Comparison of ENCODE assay signal across 8 cellular contexts in the genomic region with DNA sequence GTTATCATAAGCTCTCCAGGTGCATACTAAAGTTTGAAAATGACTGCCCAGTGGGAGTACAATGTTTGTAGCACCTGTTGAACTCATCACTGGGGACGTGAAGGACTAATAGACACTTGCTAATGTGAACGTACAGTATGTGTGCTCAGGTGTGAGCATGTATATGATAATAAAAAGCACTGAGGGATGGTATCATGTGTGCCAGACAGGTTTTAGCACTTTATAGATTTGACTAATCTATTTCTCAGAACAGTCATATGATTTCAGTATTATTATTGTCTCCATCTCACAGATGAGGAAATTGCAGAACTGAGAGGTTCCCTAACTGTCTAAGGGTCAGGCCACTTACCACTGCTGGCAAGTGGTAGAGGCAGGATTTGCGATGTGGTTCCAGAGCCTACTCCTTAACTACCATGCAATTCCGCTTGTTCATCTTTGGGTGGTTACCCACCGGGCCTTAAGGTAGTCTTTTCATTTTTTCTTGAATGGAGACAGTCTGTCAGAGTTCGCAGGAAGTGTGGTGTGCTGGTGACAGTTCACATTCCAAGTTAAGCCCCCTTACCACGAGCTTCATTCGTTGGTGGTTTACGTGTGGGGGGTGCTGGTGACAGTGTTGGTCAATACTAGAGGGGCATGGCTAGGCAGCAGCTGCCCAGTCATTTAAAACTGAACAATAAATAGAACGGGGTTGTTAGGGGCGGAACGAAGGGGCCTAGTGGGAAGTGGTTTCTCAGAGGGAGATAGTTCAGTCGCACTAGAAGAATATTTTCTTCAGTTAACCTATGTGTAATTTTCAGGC. TPM values are rescaled to one million over a fixed set of nuclear protein-coding genes. Genes with fewer than 3 reads are reported as not detected.
DNase-seq lines count a peak whose midpoint lies in the region; ATAC-seq, FAIRE-seq and TF ChIP-seq lines count a peak whose summit lies in the region.

No MANE protein-coding gene starts in this region.

- H3K9me3 Mint-ChIP-seq in activated CD4-positive, alpha-beta memory T cell treated with anti-CD3 and anti-CD28 coated beads for 36 hours: no peaks in the 10 kb centered on the region
- H3K9me3 Mint-ChIP-seq in activated CD4-positive, alpha-beta memory T cell treated with anti-CD3 and anti-CD28 coated beads, Interleukin-2, amount 10 ng/mL, durations not matched to agents 7 days and 5 days: no peaks in the 10 kb centered on the region
- H3K9me3 Mint-ChIP-seq in Caco-2 (ENCODE audit: unreplicated experiment): no peaks in the 10 kb centered on the region

- no peak for TF ChIP-seq CTCF in gastrocnemius medialis (IDR thresholded peaks at IDR 0.05 in 4 of 5, conservative IDR thresholded peaks at IDR 0.05 in 1 of 5)
- no peak for TF ChIP-seq CTCF in Caco-2 (IDR thresholded peaks at IDR 0.05; ENCODE audit: insufficient read depth in 1 of 2, low read depth in 1 of 2, low read length in 1 of 2, severe bottlenecking in 1 of 2, unreplicated experiment in 1 of 2)

- no peaks in the 10 kb centered on the region for H3K27me3 Mint-ChIP-seq in activated CD4-positive, alpha-beta memory T cell treated with anti-CD3 and anti-CD28 coated beads for 36 hours
- H3K27me3 Mint-ChIP-seq in activated CD4-positive, alpha-beta memory T cell treated with anti-CD3 and anti-CD28 coated beads, Interleukin-2, amount 10 ng/mL, durations not matched to agents 7 days and 5 days: no peaks in the 10 kb centered on the region
- H3K27me3 Mint-ChIP-seq in Caco-2 (ENCODE audit: insufficient read depth, unreplicated experiment): no peaks in the 10 kb centered on the region

- no TSS peak for BruUV-seq in Caco-2 (replicated peaks; lab: Mats Ljungman, UMichigan)

- no peak overlapping the region for H3K4me3 ChIP-seq in gastrocnemius medialis
- no peak overlapping the region for H3K4me3 ChIP-seq in Caco-2 (ENCODE audit: low read depth, low read length)

- no peaks in the 10 kb centered on the region for H3K36me3 ChIP-seq in gastrocnemius medialis
- H3K36me3 ChIP-seq in Caco-2 (ENCODE audit: control insufficient read depth, insufficient read depth, low read length): no peaks in the 10 kb centered on the region

- FAIRE-seq in urothelium cell line (lab: Jason Lieb, UNC): no peak

- H3K27me3 ChIP-seq in gastrocnemius medialis (no peaks in the 10 kb centered on the region), Caco-2 (replicated peaks; ENCODE audit: control insufficient read depth, insufficient read depth, low read length) (no peaks in the 10 kb centered on the region)

- no peak overlapping the region for H3K4me3 Mint-ChIP-seq in activated CD4-positive, alpha-beta memory T cell treated with anti-CD3 and anti-CD28 coated beads for 36 hours
- H3K4me3 Mint-ChIP-seq in activated CD4-positive, alpha-beta memory T cell treated with anti-CD3 and anti-CD28 coated beads, Interleukin-2, amount 10 ng/mL, durations not matched to agents 7 days and 5 days: no peak overlapping the region
- H3K4me3 Mint-ChIP-seq in Caco-2 (ENCODE audit: unreplicated experiment): no peak overlapping the region

- H3K9me3 ChIP-seq in gastrocnemius medialis: no peaks in the 10 kb centered on the region
- no peaks in the 10 kb centered on the region for H3K9me3 ChIP-seq in Caco-2

- intact Hi-C loops in activated CD4-positive, alpha-beta memory T cell treated with anti-CD3 and anti-CD28 coated beads for 36 hours (cut with micrococcal nuclease): loop anchor here (1.0 kb wide), 1 partner anchor 45 kb away; no protein-coding TSS in a partner anchor
- intact Hi-C loops in gastrocnemius medialis (cut with DNase I; ENCODE audit: low total_unique reads) (loop anchor here (5.0 kb wide), 1 partner anchor 102 kb away; no protein-coding TSS in a partner anchor), Caco-2 (cut with micrococcal nuclease; ENCODE audit: unreplicated experiment) (no loop called here)

- H3K4me1 ChIP-seq in gastrocnemius medialis (peaks cover 72 to 78% of the 10 kb centered on the region in 2 donors), Caco-2 (peaks cover 20% of the 10 kb centered on the region)

- peaks cover 1% of the 10 kb centered on the region for H3K36me3 Mint-ChIP-seq in activated CD4-positive, alpha-beta memory T cell treated with anti-CD3 and anti-CD28 coated beads for 36 hours
- H3K36me3 Mint-ChIP-seq in activated CD4-positive, alpha-beta memory T cell treated with anti-CD3 and anti-CD28 coated beads, Interleukin-2, amount 10 ng/mL, durations not matched to agents 7 days and 5 days (ENCODE audit: low read depth): peaks cover 25% of the 10 kb centered on the region
- peaks cover 5% of the 10 kb centered on the region for H3K36me3 Mint-ChIP-seq in Caco-2 (ENCODE audit: insufficient read depth, unreplicated experiment)

- peak overlapping the region; percentile 48 to 75 (median 72) for H3K27ac ChIP-seq in gastrocnemius medialis

- CTCF ChIA-PET in activated CD4-positive, alpha-beta memory T cell treated with anti-CD3 and anti-CD28 coated beads for 36 hours (lab: Charles Lee): no interaction called here
- CTCF ChIA-PET in activated CD4-positive, alpha-beta memory T cell treated with anti-CD3 and anti-CD28 coated beads, Interleukin-2, amount 10 ng/mL, durations not matched to agents 7 days and 5 days (lab: Charles Lee): no interaction called here
- CTCF ChIA-PET in Caco-2 (lab: Charles Lee): interaction anchor here (0.6 kb wide), 1 partner anchor 410 kb away, joined by 3 read pairs; no protein-coding TSS in a partner anchor

- no peak overlapping the region for H3K27ac Mint-ChIP-seq in activated CD4-positive, alpha-beta memory T cell treated with anti-CD3 and anti-CD28 coated beads for 36 hours
- no peak overlapping the region for H3K27ac Mint-ChIP-seq in activated CD4-positive, alpha-beta memory T cell treated with anti-CD3 and anti-CD28 coated beads, Interleukin-2, amount 10 ng/mL, durations not matched to agents 7 days and 5 days
- H3K27ac Mint-ChIP-seq in Caco-2 (ENCODE audit: unreplicated experiment): no peak overlapping the region

- TF ChIP-seq POLR2A in gastrocnemius medialis (IDR thresholded peaks at IDR 0.05): no peak

- ATAC-seq in HG03025 (IDR thresholded peaks at IDR 0.05; ENCODE audit: low FRiP score, unreplicated experiment): peak; percentile 55
- ATAC-seq in gastrocnemius medialis: no peak

- peak; percentile 22 for DNase-seq in activated CD4-positive, alpha-beta memory T cell treated with anti-CD3 and anti-CD28 coated beads for 36 hours
- no peak for DNase-seq in activated CD4-positive, alpha-beta memory T cell treated with anti-CD3 and anti-CD28 coated beads, Interleukin-2, amount 10 ng/mL, durations not matched to agents 7 days and 5 days
- DNase-seq in SKM-1 treated with dmso at 0.1 percent for 144 hours (lab: John Stamatoyannopoulos, UW; ENCODE audit: unreplicated experiment) (peak; percentile 94), gastrocnemius medialis (no peak), Caco-2 (no peak), DMS79 treated with DMSO at 0.1 percent for 48 hours (lab: John Stamatoyannopoulos, UW) (no peak), urothelium cell line (ENCODE audit: low spot score) (no peak)

- POLR2A ChIA-PET in activated CD4-positive, alpha-beta memory T cell treated with anti-CD3 and anti-CD28 coated beads for 36 hours (lab: Charles Lee): interaction anchor here (1.1 to 2.6 kb wide), 4 partner anchors 17 to 239 kb away, joined by 3 to 8 read pairs (median 3); partner anchors contain the start of gene RREB1
- POLR2A ChIA-PET in activated CD4-positive, alpha-beta memory T cell treated with anti-CD3 and anti-CD28 coated beads, Interleukin-2, amount 10 ng/mL, durations not matched to agents 7 days and 5 days (lab: Charles Lee): interaction anchor here (1.1 to 3.6 kb wide), 5 partner anchors 10 to 19 kb away, joined by 3 to 17 read pairs (median 5); no protein-coding TSS in a partner anchor
- POLR2A ChIA-PET in Caco-2 (lab: Charles Lee): no interaction called here

- peaks cover 78% of the 10 kb centered on the region for H3K4me1 Mint-ChIP-seq in activated CD4-positive, alpha-beta memory T cell treated with anti-CD3 and anti-CD28 coated beads for 36 hours (ENCODE audit: low read depth)
- peaks cover 60% of the 10 kb centered on the region for H3K4me1 Mint-ChIP-seq in activated CD4-positive, alpha-beta memory T cell treated with anti-CD3 and anti-CD28 coated beads, Interleukin-2, amount 10 ng/mL, durations not matched to agents 7 days and 5 days
- H3K4me1 Mint-ChIP-seq in Caco-2 (ENCODE audit: low read depth, unreplicated experiment): peaks cover 33% of the 10 kb centered on the region

- in situ Hi-C loops in gastrocnemius medialis (cut with MboI; ENCODE audit: low sequenced_read_pairs in 4 of 4): no loop called here

RNA-seq across cellular contexts. Expression of gene RREB1, which starts 46.8 kb away (rescaled TPM):
- total RNA-seq in activated CD4-positive, alpha-beta memory T cell treated with anti-CD3 and anti-CD28 coated beads for 36 hours: 10 to 100 TPM; 13.0 to 13.5 TPM
- 10 to 100 TPM; 26.5 to 27.9 TPM for total RNA-seq in activated CD4-positive, alpha-beta memory T cell treated with anti-CD3 and anti-CD28 coated beads, Interleukin-2, amount 10 ng/mL, durations not matched to agents 7 days and 5 days
- total RNA-seq in gastrocnemius medialis: 10 to 100 TPM; 18.0 to 41.3 (median 39.2) TPM
- 48.6 and 51.1 TPM in 2 replicates for total RNA-seq in Caco-2 (2022)

Comparison
In these comparisons a context has a peak if more than half of its experiments do, and no peak if none do; other contexts are left out.
1. DNase-seq: peak in activated CD4-positive, alpha-beta memory T cell treated with anti-CD3 and anti-CD28 coated beads for 36 hours (single experiment) and SKM-1 treated with dmso at 0.1 percent for 144 hours (single experiment); none in activated CD4-positive, alpha-beta memory T cell treated with anti-CD3 and anti-CD28 coated beads, Interleukin-2, amount 10 ng/mL, durations not matched to agents 7 days and 5 days (single experiment), gastrocnemius medialis (0 of 2), Caco-2 (0 of 2), DMS79 treated with DMSO at 0.1 percent for 48 hours (single experiment) and urothelium cell line (single experiment).